21 cellular contexts compared by ENCODE assay signal in the genomic region with DNA sequence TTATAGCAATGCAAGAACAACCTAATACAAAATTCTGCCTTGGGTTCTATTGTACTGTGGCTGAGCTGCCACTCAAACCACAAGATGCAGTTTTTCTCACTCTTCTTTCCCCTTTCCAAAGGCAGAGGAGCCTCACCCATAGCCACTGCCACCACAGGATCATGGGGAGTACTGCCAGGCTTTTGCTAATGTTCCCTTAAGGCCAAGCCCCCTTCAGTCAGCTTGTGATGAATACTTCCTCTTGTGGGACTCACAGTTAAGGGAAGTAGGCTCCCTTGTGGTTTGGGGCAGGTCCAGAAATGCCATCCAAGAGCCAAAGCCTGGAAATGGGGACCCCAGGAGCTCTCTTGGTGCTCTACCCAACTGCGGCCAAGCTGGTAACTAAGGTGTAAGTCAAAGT.
DNase-seq lines count a peak whose midpoint lies in the region; ATAC-seq, FAIRE-seq and TF ChIP-seq lines count a peak whose summit lies in the region.
"Had no signal": no experiment of that assay in that cellular context is flagged by ENCODE, and none has a peak within 500 bp of the region (broad histone marks: within the 10 kb centered on the region; RNA-seq: fewer than 3 reads in every experiment).

No MANE protein-coding gene starts in this region.

- CTCF ChIA-PET in HepG2 (lab: Yijun Ruan, JAX; ENCODE audit: low intra/inter-chr PET ratio, low total read pairs) = no interaction called here
- CTCF ChIA-PET in PC-3 (lab: Charles Lee) = no interaction called here

- no peaks in the 10 kb centered on the region for H3F3A ChIP-seq in PC-3 (ENCODE audit: low read length, unreplicated experiment)

- H2AFZ ChIP-seq in HepG2 (ENCODE audit: low read length) (no peak overlapping the region), PC-3 (ENCODE audit: low read length) (no peak overlapping the region)
- H2AFZ ChIP-seq: PC-9 had no signal

- in situ Hi-C loops in HepG2 (cut with HindIII; ENCODE audit: extremely low pct_ligation_motif_present, low pct_unique_long_range_greater_than_20kb) = no loop called here

- H3K9me2 ChIP-seq in PC-3 (replicated peaks; ENCODE audit: low read length) = no peaks in the 10 kb centered on the region

- no peak for DNase-seq in right lobe of liver
- DNase-seq in HepG2 (ENCODE audit: low spot score) = no peak
- DNase-seq in RPMI8226 = peak; percentile 27
- DNase-seq in foreskin melanocyte = peak; percentile 33
- no peak for DNase-seq in upper lobe of right lung
- no peak for DNase-seq in NCI-H2227 (lab: John Stamatoyannopoulos, UW; ENCODE audit: unreplicated experiment)
- no peak for DNase-seq in PC-3
- DNase-seq: ACHN; activated naive CD4-positive, alpha-beta T cell treated with anti-CD3 and anti-CD28 coated beads, Interleukin-2, amount 10 ng/mL, durations not matched to agents 7 days and 5 days; effector CD4-positive, alpha-beta T cell; Karpas-422; NCI-H187 treated with DMSO at 0.1 percent for 48 hours; NCI-H510A treated with DMSO at 0.1 percent for 48 hours; PC-9; posterior cingulate gyrus; stimulated activated CD4-positive, alpha-beta T cell treated with anti-CD3 and anti-CD28 coated beads, Interleukin-12 subunit alpha, Interleukin-12 subunit beta, amount 100 ng/mL, for 4 hours; stimulated activated naive CD8-positive, alpha-beta T cell treated with anti-CD3 and anti-CD28 coated beads, Interleukin-15, amount 100 ng/mL, for 72 hours had no signal

- H3K4me1 ChIP-seq in right lobe of liver (no peaks in the 10 kb centered on the region), HepG2 (ENCODE audit: insufficient read depth, low read length) (no peaks in the 10 kb centered on the region), upper lobe of right lung (no peaks in the 10 kb centered on the region), PC-3 (ENCODE audit: insufficient read depth, low read length) (no peaks in the 10 kb centered on the region)
- H3K4me1 ChIP-seq: vagina had no signal

- FAIRE-seq in HepG2 (lab: Jason Lieb, UNC) = no peak

- H3K4me2 ChIP-seq in HepG2 (ENCODE audit: low read depth, low read length) (no peak overlapping the region), PC-3 (ENCODE audit: low read length) (no peak overlapping the region)
- H3K4me2 ChIP-seq: PC-9 had no signal

- H3K9me3 ChIP-seq in right lobe of liver = no peaks in the 10 kb centered on the region
- H3K9me3 ChIP-seq in HepG2 (ENCODE audit: low read length) = peaks cover 20% of the 10 kb centered on the region
- no peaks in the 10 kb centered on the region for H3K9me3 ChIP-seq in upper lobe of right lung
- H3K9me3 ChIP-seq in PC-3 (ENCODE audit: low read length) = no peaks in the 10 kb centered on the region
- H3K9me3 ChIP-seq: vagina had no signal

- H4K20me1 ChIP-seq in HepG2 (ENCODE audit: insufficient read depth, low read length) = no peaks in the 10 kb centered on the region
- no peaks in the 10 kb centered on the region for H4K20me1 ChIP-seq in PC-3 (ENCODE audit: low read length)

- WGBS in right lobe of liver (ENCODE audit: insufficient coverage, low coverage, low lambda C conversion rate, missing lambda C conversion rate) = no CpG with 5 or more reads among the region's 1 CpG
- WGBS in HepG2 (ENCODE audit: low lambda C conversion rate) = 56% methylated on average over 1 of the region's 1 CpG

- no peak for TF ChIP-seq POLR2A in right lobe of liver (IDR thresholded peaks at IDR 0.05)
- no peak for TF ChIP-seq POLR2A in HepG2 (IDR thresholded peaks at IDR 0.05; ENCODE audit: insufficient read depth in 1 of 2, low read depth in 2 of 2, low read length in 2 of 2)

- no peak for TF ChIP-seq EP300 in HepG2 (IDR thresholded peaks at IDR 0.05; ENCODE audit: low read depth in 2 of 2, low read length in 2 of 2)
- TF ChIP-seq EP300 in HepG2 (CRISPR knock-in tag; IDR thresholded peaks at IDR 0.05; ENCODE audit: borderline replicate concordance) = no peak

- H3K9ac ChIP-seq in HepG2 (ENCODE audit: insufficient read depth, low read depth, low read length) (no peak overlapping the region), PC-3 (ENCODE audit: low read length) (no peak overlapping the region)

- no peak overlapping the region for H3K4me3 ChIP-seq in right lobe of liver
- no peak overlapping the region for H3K4me3 ChIP-seq in HepG2 (replicated peaks in 1 of 3; ENCODE audit: insufficient read depth in 1 of 3, low read depth in 2 of 3, low read length in 3 of 3)
- H3K4me3 ChIP-seq in upper lobe of right lung = no peak overlapping the region
- H3K4me3 ChIP-seq in PC-3 (ENCODE audit: low read length) = no peak overlapping the region
- H3K4me3 ChIP-seq: PC-9, vagina had no signal

- H3K27ac ChIP-seq in right lobe of liver (no peak overlapping the region), HepG2 (ENCODE audit: extremely low read length, insufficient read depth, low read length) (no peak overlapping the region), upper lobe of right lung (no peak overlapping the region), PC-3 (ENCODE audit: low read length) (no peak overlapping the region)
- H3K27ac ChIP-seq: PC-9, vagina had no signal

- no peaks in the 10 kb centered on the region for H3K79me2 ChIP-seq in HepG2 (ENCODE audit: insufficient read depth, low read length)
- H3K79me2 ChIP-seq in PC-3 (ENCODE audit: low read length) = no peaks in the 10 kb centered on the region

- intact Hi-C loops in right lobe of liver (cut with DNase I) (no loop called here), HepG2 (cut with micrococcal nuclease; ENCODE audit: unreplicated experiment) (no loop called here), upper lobe of right lung (cut with DNase I) (no loop called here), PC-3 (cut with micrococcal nuclease) (no loop called here)

- ATAC-seq in right lobe of liver (peak; percentile 41 to 51 (median 46)), HepG2 (no peak), upper lobe of right lung (peak; percentile 94), PC-3 (no peak), GM18498 (IDR thresholded peaks at IDR 0.05; ENCODE audit: unreplicated experiment) (no peak)
- ATAC-seq: left lobe of liver; stimulated activated naive CD8-positive, alpha-beta T cell treated with anti-CD3 and anti-CD28 coated beads, Interleukin-15, amount 100 ng/mL, for 72 hours; T-cell had no signal

- BruUV-seq in HepG2 (replicated peaks; lab: Mats Ljungman, UMichigan) (no TSS peak), PC-3 (replicated peaks; lab: Mats Ljungman, UMichigan) (no TSS peak)

- H3K27me3 ChIP-seq in right lobe of liver (no peaks in the 10 kb centered on the region), HepG2 (ENCODE audit: control insufficient read depth in 1 of 2, insufficient read depth in 2 of 2, low read length in 2 of 2) (no peaks in the 10 kb centered on the region), upper lobe of right lung (no peaks in the 10 kb centered on the region), PC-3 (ENCODE audit: low read length) (no peaks in the 10 kb centered on the region)
- H3K27me3 ChIP-seq: vagina had no signal

- TF ChIP-seq CTCF in right lobe of liver (IDR thresholded peaks at IDR 0.05) (no peak), HepG2 (CRISPR knock-in tag; IDR thresholded peaks at IDR 0.05) (no peak), upper lobe of right lung (IDR thresholded peaks at IDR 0.05) (no peak), PC-3 (conservative IDR thresholded peaks at IDR 0.05; ENCODE audit: low read depth, low read length) (no peak)

- POLR2A ChIA-PET in HepG2 (lab: Yijun Ruan, JAX) (no interaction called here), PC-3 (lab: Charles Lee; ENCODE audit: unreplicated experiment) (no interaction called here)

- no peaks in the 10 kb centered on the region for H3K36me3 ChIP-seq in right lobe of liver
- no peaks in the 10 kb centered on the region for H3K36me3 ChIP-seq in HepG2 (replicated peaks in 1 of 2; ENCODE audit: control insufficient read depth in 1 of 2, insufficient read depth in 2 of 2, low read length in 2 of 2)
- no peaks in the 10 kb centered on the region for H3K36me3 ChIP-seq in upper lobe of right lung
- no peaks in the 10 kb centered on the region for H3K36me3 ChIP-seq in PC-3 (ENCODE audit: low read depth, low read length)
- H3K36me3 ChIP-seq: vagina had no signal

- TF ChIP-seq RAD21 in HepG2 (CRISPR knock-in tag; IDR thresholded peaks at IDR 0.05) = no peak

TF ChIP-seq in HepG2, 621 proteins besides CTCF, POLR2A, EP300 and RAD21 (continues in another document):
- TF ChIP-seq ZNF768 (CRISPR knock-in tag; IDR thresholded peaks at IDR 0.05) = no peak
- TF ChIP-seq POGZ (CRISPR knock-in tag; IDR thresholded peaks at IDR 0.05) = no peak
- no peak for TF ChIP-seq MLLT10 (CRISPR knock-in tag; IDR thresholded peaks at IDR 0.05)
- no peak for TF ChIP-seq SP1 (IDR thresholded peaks at IDR 0.05)
- TF ChIP-seq SP1 (CRISPR knock-in tag; IDR thresholded peaks at IDR 0.05) = no peak
- no peak for TF ChIP-seq ZBTB4 (CRISPR knock-in tag; IDR thresholded peaks at IDR 0.05; ENCODE audit: borderline replicate concordance)

Comparison
In these comparisons a context has a peak if more than half of its experiments do, and no peak if none do; other contexts are left out.
1. ATAC-seq: peak in right lobe of liver (4 of 4) and upper lobe of right lung (single experiment); none in HepG2 (single experiment), PC-3 (single experiment) and GM18498 (single experiment).
2. DNase-seq: peak in RPMI8226 (single experiment) and foreskin melanocyte (single experiment); none in right lobe of liver (0 of 3), HepG2 (single experiment), upper lobe of right lung (single experiment), NCI-H2227 (single experiment) and PC-3 (single experiment).